ENCODE assay signal across 12 cellular contexts in the genomic region with DNA sequence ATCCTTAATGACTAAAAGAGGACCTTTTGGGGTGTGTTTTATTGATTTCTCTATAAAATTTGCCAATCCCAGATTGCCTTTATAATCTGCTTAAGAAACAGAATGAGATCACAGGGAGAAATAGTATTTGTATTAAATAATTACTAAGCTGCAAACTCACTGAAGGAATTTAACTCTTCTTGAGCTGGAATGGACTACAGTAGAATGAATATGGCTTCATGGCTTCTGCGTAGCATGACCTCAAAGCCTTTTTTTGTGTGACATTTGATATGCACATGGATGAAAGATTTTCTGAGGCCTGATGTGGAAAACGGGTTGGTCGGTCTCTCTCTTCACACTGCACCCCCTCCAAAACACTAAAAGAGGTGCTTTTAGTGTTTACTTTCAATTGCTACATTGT.
"Had no signal": no experiment of that assay in that cellular context is flagged by ENCODE, and none has a peak within 500 bp of the region (broad histone marks: within the 10 kb centered on the region; RNA-seq: fewer than 3 reads in every experiment).

No MANE protein-coding gene starts in this region.

- H3K36me3 ChIP-seq: breast epithelium, ovary, tibial nerve had no signal

- H3K9me3 ChIP-seq: breast epithelium, ovary, tibial nerve had no signal

- H3K4me3 Mint-ChIP-seq: activated T-cell treated with anti-CD3 and anti-CD28 coated beads, Interleukin-2, amount 50 U/mL, for 4 hours; memory B cell; stimulated activated memory B cell treated with anti-CD40 and anti-IgM and Interleukin-4, amounts not matched to agents 10 μg/mL and 1 μg/mL and 100 μg/mL, for 72 hours; T-helper 2 cell treated with Interferon-gamma antibody and Interleukin-4, amounts not matched to agents 5 μg/mL and 100 μg/mL, for 36 hours had no signal

- H3K27me3 Mint-ChIP-seq: memory B cell; stimulated activated memory B cell treated with anti-CD40 and anti-IgM and Interleukin-4, amounts not matched to agents 10 μg/mL and 1 μg/mL and 100 μg/mL, for 72 hours had no signal

- FAIRE-seq: small intestine had no signal

- H3K27me3 ChIP-seq: breast epithelium, ovary, tibial nerve had no signal

- H3K27ac ChIP-seq: breast epithelium, ovary had no signal

- H3K36me3 Mint-ChIP-seq: activated naive CD4-positive, alpha-beta T cell treated with anti-CD3 and anti-CD28 coated beads, Interleukin-2, amount 50 U/mL, for 72 hours had no signal

- H3K27ac Mint-ChIP-seq: activated naive CD4-positive, alpha-beta T cell treated with anti-CD3 and anti-CD28 coated beads, Interleukin-2, amount 50 U/mL, for 72 hours; memory B cell; stimulated activated memory B cell treated with anti-CD40 and anti-IgM and Interleukin-4, amounts not matched to agents 10 μg/mL and 1 μg/mL and 100 μg/mL, for 72 hours; T-helper 2 cell treated with Interferon-gamma antibody and Interleukin-4, amounts not matched to agents 5 μg/mL and 100 μg/mL, for 36 hours had no signal

- H3K9me3 Mint-ChIP-seq: activated naive CD4-positive, alpha-beta T cell treated with anti-CD3 and anti-CD28 coated beads, Interleukin-2, amount 50 U/mL, for 72 hours; activated T-cell treated with anti-CD3 and anti-CD28 coated beads, Interleukin-2, amount 50 U/mL, for 4 hours; memory B cell; stimulated activated memory B cell treated with anti-CD40 and anti-IgM and Interleukin-4, amounts not matched to agents 10 μg/mL and 1 μg/mL and 100 μg/mL, for 72 hours; T-helper 2 cell treated with Interferon-gamma antibody and Interleukin-4, amounts not matched to agents 5 μg/mL and 100 μg/mL, for 36 hours had no signal

- H3K4me3 ChIP-seq: breast epithelium, ovary, tibial nerve had no signal

- DNase-seq: activated CD4-positive, alpha-beta T cell treated with anti-CD3 and anti-CD28 coated beads, Interleukin-2, amount 50 U/mL, for 4 hours; activated effector memory CD4-positive, alpha-beta T cell treated with anti-CD3 and anti-CD28 coated beads, Interleukin-2, amount 50 U/mL, for 16 hours; activated T-cell treated with anti-CD3 and anti-CD28 coated beads, Interleukin-2, amount 50 U/mL, for 4 hours; amygdala; ovary; small intestine had no signal
